Comparison of ENCODE assay signal across 24 cellular contexts in the genomic region with DNA sequence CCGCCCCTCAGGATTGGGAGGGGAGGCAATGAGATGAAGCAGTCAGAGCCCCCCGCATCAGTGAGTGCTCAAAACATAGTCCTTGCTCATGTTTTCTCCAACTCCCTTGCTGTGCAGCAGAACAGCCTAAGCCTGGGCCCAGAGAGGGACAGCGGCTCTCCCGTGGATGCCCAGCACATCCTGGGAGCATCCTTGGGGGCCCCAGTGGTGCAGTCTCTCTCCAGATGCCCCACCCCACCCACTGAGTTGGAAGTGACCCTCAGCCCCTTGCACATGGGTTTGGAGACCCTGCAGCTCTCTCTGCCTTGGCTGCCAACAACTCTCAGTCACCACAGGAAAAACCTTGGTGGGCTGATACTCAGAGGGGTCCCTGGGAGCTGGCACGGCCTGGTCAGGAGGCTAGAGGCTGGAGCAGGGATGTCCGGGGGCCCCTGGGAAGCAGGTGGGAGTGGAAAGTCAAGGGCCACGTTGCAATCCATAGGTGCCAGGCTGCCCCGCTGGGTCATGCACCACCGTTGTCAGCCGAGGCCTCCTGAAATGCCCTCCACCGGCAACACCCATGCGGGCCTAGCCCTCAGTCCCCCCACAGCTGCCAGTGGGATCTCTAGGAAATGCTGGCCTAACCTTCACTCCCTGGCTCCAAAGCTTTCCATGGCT.
DNase-seq lines count a peak whose midpoint lies in the region; ATAC-seq, FAIRE-seq and TF ChIP-seq lines count a peak whose summit lies in the region.
"Had no signal": no experiment of that assay in that cellular context is flagged by ENCODE, and none has a peak within 500 bp of the region (broad histone marks: within the 10 kb centered on the region; RNA-seq: fewer than 3 reads in every experiment).

No MANE protein-coding gene starts in this region.

- BruUV-seq in HepG2 (replicated peaks; lab: Mats Ljungman, UMichigan): no TSS peak

- TF ChIP-seq RAD21 in HepG2 (CRISPR knock-in tag; IDR thresholded peaks at IDR 0.05): no peak

- no peak overlapping the region for H3K27ac Mint-ChIP-seq in natural killer cell treated with Interleukin-12 subunit alpha and Interleukin-12 subunit beta and Interleukin-15 and Interleukin-18, amount 100 ng/mL, for 72 hours
- H3K27ac Mint-ChIP-seq in natural killer cell: no peak overlapping the region
- H3K27ac Mint-ChIP-seq: CD8-positive, alpha-beta T cell; HFFc6 had no signal

- H3K9me3 ChIP-seq in HepG2 (ENCODE audit: low read length): no peaks in the 10 kb centered on the region
- H3K9me3 ChIP-seq: A549, BLaER1 had no signal

- H3K27me3 Mint-ChIP-seq in natural killer cell treated with Interleukin-12 subunit alpha and Interleukin-12 subunit beta and Interleukin-15 and Interleukin-18, amount 100 ng/mL, for 72 hours: no peaks in the 10 kb centered on the region
- H3K27me3 Mint-ChIP-seq in natural killer cell (ENCODE audit: low read depth in 2 of 2): no peaks in the 10 kb centered on the region

- H3K36me3 ChIP-seq in HepG2 (replicated peaks in 1 of 2; ENCODE audit: control insufficient read depth in 1 of 2, insufficient read depth in 2 of 2, low read length in 2 of 2) (no peaks in the 10 kb centered on the region), brain microvascular endothelial cell (replicated peaks) (no peaks in the 10 kb centered on the region)
- H3K36me3 ChIP-seq: BLaER1 had no signal

- H3K27ac ChIP-seq in HepG2 (ENCODE audit: extremely low read length, insufficient read depth, low read length) (no peak overlapping the region), brain microvascular endothelial cell (no peak overlapping the region)
- H3K27ac ChIP-seq: A549, BLaER1 had no signal

- no peak for TF ChIP-seq EP300 in HepG2 (IDR thresholded peaks at IDR 0.05; ENCODE audit: low read depth in 2 of 2, low read length in 2 of 2)
- TF ChIP-seq EP300 in HepG2 (CRISPR knock-in tag; IDR thresholded peaks at IDR 0.05; ENCODE audit: borderline replicate concordance): no peak

- no peaks in the 10 kb centered on the region for H3K79me2 ChIP-seq in HepG2 (ENCODE audit: insufficient read depth, low read length)

- peaks cover 0 to 11% of the 10 kb centered on the region in 2 experiments; a peak in 2 of 5 replicates for H3K27me3 ChIP-seq in HepG2 (ENCODE audit: control insufficient read depth in 1 of 2, insufficient read depth in 2 of 2, low read length in 2 of 2)
- H3K27me3 ChIP-seq in brain microvascular endothelial cell (replicated peaks): no peaks in the 10 kb centered on the region
- H3K27me3 ChIP-seq: BLaER1 had no signal

- ATAC-seq in natural killer cell treated with Interleukin-12 subunit alpha and Interleukin-12 subunit beta and Interleukin-15 and Interleukin-18, amount 100 ng/mL, for 72 hours: no peak
- ATAC-seq in natural killer cell (no peak), HepG2 (no peak), sciatic nerve (no peak)
- ATAC-seq: CD8-positive, alpha-beta T cell had no signal

- no peaks in the 10 kb centered on the region for H4K20me1 ChIP-seq in HepG2 (ENCODE audit: insufficient read depth, low read length)
- H4K20me1 ChIP-seq: BLaER1 had no signal

- DNase-seq in natural killer cell treated with Interleukin-12 subunit alpha and Interleukin-12 subunit beta and Interleukin-15 and Interleukin-18, amount 100 ng/mL, for 72 hours (ENCODE audit: low spot score): peak; percentile 58
- DNase-seq in natural killer cell (no peak), HepG2 (ENCODE audit: low spot score) (no peak), sciatic nerve (ENCODE audit: low spot score) (peak; percentile 37), brain microvascular endothelial cell (no peak), UCSD-AML1 (lab: John Stamatoyannopoulos, UW; ENCODE audit: unreplicated experiment) (no peak), NCI-H2029 treated with DMSO at 0.1 percent for 48 hours (lab: John Stamatoyannopoulos, UW) (no peak)
- DNase-seq: Calu3; CD8-positive, alpha-beta T cell; DMS79; HFFc6; KG1; NCI-H1105 treated with DMSO at 0.1 percent for 48 hours; NCI-H1694 treated with DMSO at 0.1 percent for 48 hours; NCI-H2107; NCI-H510A; NCI-H748 treated with DMSO at 0.1 percent for 48 hours; Right ventricle myocardium superior had no signal

- H3K9ac ChIP-seq in HepG2 (ENCODE audit: insufficient read depth, low read depth, low read length): no peak overlapping the region
- H3K9ac ChIP-seq: BLaER1 had no signal

- CTCF ChIA-PET in HepG2 (lab: Yijun Ruan, JAX; ENCODE audit: low intra/inter-chr PET ratio, low total read pairs): no interaction called here

- peaks cover 0 to 4% of the 10 kb centered on the region in 2 donors for H3K4me1 Mint-ChIP-seq in natural killer cell treated with Interleukin-12 subunit alpha and Interleukin-12 subunit beta and Interleukin-15 and Interleukin-18, amount 100 ng/mL, for 72 hours (ENCODE audit: low read depth in 2 of 2)
- H3K4me1 Mint-ChIP-seq in natural killer cell: no peaks in the 10 kb centered on the region

- 0% methylated on average over 1 of the region's 12 CpGs for whole genome bisulfite sequencing in HepG2 (ENCODE audit: low lambda C conversion rate)

- FAIRE-seq in HepG2 (lab: Jason Lieb, UNC): no peak
- FAIRE-seq: A549, GM12892, GM18507, H1, RCC 7860 had no signal

- H3K4me3 ChIP-seq in HepG2 (replicated peaks in 1 of 3; ENCODE audit: insufficient read depth in 1 of 3, low read depth in 2 of 3, low read length in 3 of 3) (no peak overlapping the region), brain microvascular endothelial cell (ENCODE audit: low read depth, low read length) (no peak overlapping the region)
- H3K4me3 ChIP-seq: A549, BLaER1 had no signal

- H3K4me1 ChIP-seq in HepG2 (ENCODE audit: insufficient read depth, low read length): peaks cover 10% of the 10 kb centered on the region
- H3K4me1 ChIP-seq: A549 had no signal

- intact Hi-C loops in natural killer cell (cut with micrococcal nuclease) (no loop called here), HepG2 (cut with micrococcal nuclease; ENCODE audit: unreplicated experiment) (no loop called here), sciatic nerve (cut with DNase I) (no loop called here)

- no peak for TF ChIP-seq CTCF in natural killer cell (IDR thresholded peaks at IDR 0.05)
- no peak for TF ChIP-seq CTCF in HepG2 (CRISPR knock-in tag; IDR thresholded peaks at IDR 0.05)
- TF ChIP-seq CTCF in brain microvascular endothelial cell (IDR thresholded peaks at IDR 0.05; ENCODE audit: low read depth, low read length, missing control alignments): no peak

- no peak overlapping the region for H3K4me2 ChIP-seq in HepG2 (ENCODE audit: low read depth, low read length)
- H3K4me2 ChIP-seq: A549, BLaER1 had no signal

- in situ Hi-C loops in HepG2 (cut with HindIII; ENCODE audit: extremely low pct_ligation_motif_present, low pct_unique_long_range_greater_than_20kb): no loop called here
- in situ Hi-C loops in brain microvascular endothelial cell (cut with HindIII; ENCODE audit: low pct_ligation_motif_present, low sequenced_read_pairs): no loop called here

- no peak overlapping the region for H2AFZ ChIP-seq in HepG2 (ENCODE audit: low read length)

- POLR2A ChIA-PET in HepG2 (lab: Yijun Ruan, JAX): no interaction called here

- peaks cover 6% of the 10 kb centered on the region for H3K9me3 Mint-ChIP-seq in natural killer cell treated with Interleukin-12 subunit alpha and Interleukin-12 subunit beta and Interleukin-15 and Interleukin-18, amount 100 ng/mL, for 72 hours
- peaks cover 0 to 5% of the 10 kb centered on the region in 2 donors for H3K9me3 Mint-ChIP-seq in natural killer cell
- H3K9me3 Mint-ChIP-seq: CD8-positive, alpha-beta T cell; HFFc6 had no signal

- H3K36me3 Mint-ChIP-seq in natural killer cell treated with Interleukin-12 subunit alpha and Interleukin-12 subunit beta and Interleukin-15 and Interleukin-18, amount 100 ng/mL, for 72 hours: no peaks in the 10 kb centered on the region
- no peaks in the 10 kb centered on the region for H3K36me3 Mint-ChIP-seq in natural killer cell
- H3K36me3 Mint-ChIP-seq: CD8-positive, alpha-beta T cell had no signal

- no peak overlapping the region for H3K4me3 Mint-ChIP-seq in natural killer cell treated with Interleukin-12 subunit alpha and Interleukin-12 subunit beta and Interleukin-15 and Interleukin-18, amount 100 ng/mL, for 72 hours
- no peak overlapping the region for H3K4me3 Mint-ChIP-seq in natural killer cell
- H3K4me3 Mint-ChIP-seq: CD8-positive, alpha-beta T cell; HFFc6 had no signal

- TF ChIP-seq POLR2A in HepG2 (IDR thresholded peaks at IDR 0.05; ENCODE audit: insufficient read depth in 1 of 2, low read depth in 2 of 2, low read length in 2 of 2): no peak

Comparison
In these comparisons a context has a peak if more than half of its experiments do, and no peak if none do; other contexts are left out.
1. DNase-seq: peak in natural killer cell treated with Interleukin-12 subunit alpha and Interleukin-12 subunit beta and Interleukin-15 and Interleukin-18, amount 100 ng/mL, for 72 hours (single experiment) and sciatic nerve (single experiment); none in natural killer cell (single experiment), HepG2 (single experiment), brain microvascular endothelial cell (single experiment), UCSD-AML1 (single experiment) and NCI-H2029 treated with DMSO at 0.1 percent for 48 hours (single experiment).